1 cellular context compared by ENCODE assay signal in the genomic region with DNA sequence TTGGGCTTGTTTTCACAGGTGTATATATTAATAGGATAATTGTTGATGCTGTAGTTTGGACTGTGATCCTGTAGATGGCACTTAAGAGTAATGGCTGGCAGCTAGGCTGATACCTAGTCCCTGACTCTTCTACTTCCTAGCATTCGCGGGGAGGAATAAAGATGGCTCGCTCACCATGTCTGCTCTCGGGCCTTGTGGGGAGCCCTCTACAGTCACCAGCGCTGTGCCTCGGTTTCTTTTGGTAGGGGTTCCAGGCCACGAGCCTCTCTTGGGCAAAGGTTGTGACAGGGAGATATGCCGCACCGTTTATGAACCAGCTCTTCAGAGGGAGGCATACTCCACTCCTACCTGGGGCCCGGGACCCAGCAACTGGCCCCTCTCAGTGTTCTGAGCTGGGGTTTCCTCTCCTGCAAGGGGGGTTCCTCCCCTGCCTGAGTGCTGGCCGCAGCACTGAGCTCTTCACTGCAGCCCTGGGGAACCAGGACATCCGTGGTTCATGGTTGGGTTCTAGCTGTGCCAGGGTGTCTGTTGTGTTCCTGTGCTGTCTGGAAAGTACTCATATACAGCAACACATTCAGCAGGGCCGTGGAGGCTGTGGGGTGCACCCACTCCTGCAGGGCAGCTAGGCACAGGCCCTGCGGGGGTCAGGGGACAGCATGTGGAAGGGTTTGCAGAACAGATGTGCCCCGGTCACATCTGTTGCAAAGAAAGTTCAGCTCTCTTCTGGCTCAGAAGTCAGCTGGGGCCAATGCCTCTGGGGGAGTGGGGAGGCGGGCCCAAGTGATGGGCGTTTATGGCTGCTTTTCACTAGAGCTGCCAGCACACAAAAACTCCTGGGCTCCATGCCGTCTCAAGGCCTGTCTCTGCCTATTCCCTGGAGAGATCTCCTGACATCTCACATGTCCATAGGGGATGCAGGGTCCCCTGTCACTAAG.
TF ChIP-seq lines count a peak whose summit lies in the region.

No MANE protein-coding gene starts in this region.

TF ChIP-seq in HepG2, 621 proteins besides CTCF, POLR2A, EP300 and RAD21 (continued from another document):
- TF ChIP-seq, protein P1, sequence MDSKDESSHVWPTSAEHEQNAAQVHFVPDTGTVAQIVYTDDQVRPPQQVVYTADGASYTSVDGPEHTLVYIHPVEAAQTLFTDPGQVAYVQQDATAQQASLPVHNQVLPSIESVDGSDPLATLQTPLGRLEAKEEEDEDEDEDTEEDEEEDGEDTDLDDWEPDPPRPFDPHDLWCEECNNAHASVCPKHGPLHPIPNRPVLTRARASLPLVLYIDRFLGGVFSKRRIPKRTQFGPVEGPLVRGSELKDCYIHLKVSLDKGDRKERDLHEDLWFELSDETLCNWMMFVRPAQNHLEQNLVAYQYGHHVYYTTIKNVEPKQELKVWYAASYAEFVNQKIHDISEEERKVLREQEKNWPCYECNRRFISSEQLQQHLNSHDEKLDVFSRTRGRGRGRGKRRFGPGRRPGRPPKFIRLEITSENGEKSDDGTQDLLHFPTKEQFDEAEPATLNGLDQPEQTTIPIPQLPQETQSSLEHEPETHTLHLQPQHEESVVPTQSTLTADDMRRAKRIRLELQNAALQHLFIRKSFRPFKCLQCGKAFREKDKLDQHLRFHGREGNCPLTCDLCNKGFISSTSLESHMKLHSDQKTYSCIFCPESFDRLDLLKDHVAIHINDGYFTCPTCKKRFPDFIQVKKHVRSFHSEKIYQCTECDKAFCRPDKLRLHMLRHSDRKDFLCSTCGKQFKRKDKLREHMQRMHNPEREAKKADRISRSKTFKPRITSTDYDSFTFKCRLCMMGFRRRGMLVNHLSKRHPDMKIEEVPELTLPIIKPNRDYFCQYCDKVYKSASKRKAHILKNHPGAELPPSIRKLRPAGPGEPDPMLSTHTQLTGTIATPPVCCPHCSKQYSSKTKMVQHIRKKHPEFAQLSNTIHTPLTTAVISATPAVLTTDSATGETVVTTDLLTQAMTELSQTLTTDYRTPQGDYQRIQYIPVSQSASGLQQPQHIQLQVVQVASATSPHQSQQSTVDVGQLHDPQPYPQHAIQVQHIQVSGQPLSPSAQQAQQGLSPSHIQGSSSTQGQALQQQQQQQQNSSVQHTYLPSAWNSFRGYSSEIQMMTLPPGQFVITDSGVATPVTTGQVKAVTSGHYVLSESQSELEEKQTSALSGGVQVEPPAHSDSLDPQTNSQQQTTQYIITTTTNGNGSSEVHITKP (CRISPR knock-in tag; IDR thresholded peaks at IDR 0.05; ENCODE audit: low read depth): no peak
- no peak for TF ChIP-seq ZNF816 (CRISPR knock-in tag; IDR thresholded peaks at IDR 0.05; ENCODE audit: borderline replicate concordance)
- no peak for TF ChIP-seq PCBP1 (IDR thresholded peaks at IDR 0.05; ENCODE audit: borderline replicate concordance, low read depth, low read length)
- 0 out of 2 replicates have a peak, but pooled peaks have one; percentile 19 for TF ChIP-seq ZNF598 (CRISPR knock-in tag; IDR thresholded peaks at IDR 0.05; ENCODE audit: borderline replicate concordance)
- TF ChIP-seq YEATS2 (CRISPR knock-in tag; IDR thresholded peaks at IDR 0.05; ENCODE audit: borderline replicate concordance): no peak
- TF ChIP-seq ZFX (CRISPR knock-in tag; IDR thresholded peaks at IDR 0.05; ENCODE audit: low read depth): 0 out of 2 replicates have a peak, but pooled peaks have one; percentile 34
- no peak for TF ChIP-seq GTF2F1 (IDR thresholded peaks at IDR 0.05; ENCODE audit: low read length)
- no peak for TF ChIP-seq SRY (CRISPR knock-in tag; IDR thresholded peaks at IDR 0.05)
- TF ChIP-seq, protein P2, sequence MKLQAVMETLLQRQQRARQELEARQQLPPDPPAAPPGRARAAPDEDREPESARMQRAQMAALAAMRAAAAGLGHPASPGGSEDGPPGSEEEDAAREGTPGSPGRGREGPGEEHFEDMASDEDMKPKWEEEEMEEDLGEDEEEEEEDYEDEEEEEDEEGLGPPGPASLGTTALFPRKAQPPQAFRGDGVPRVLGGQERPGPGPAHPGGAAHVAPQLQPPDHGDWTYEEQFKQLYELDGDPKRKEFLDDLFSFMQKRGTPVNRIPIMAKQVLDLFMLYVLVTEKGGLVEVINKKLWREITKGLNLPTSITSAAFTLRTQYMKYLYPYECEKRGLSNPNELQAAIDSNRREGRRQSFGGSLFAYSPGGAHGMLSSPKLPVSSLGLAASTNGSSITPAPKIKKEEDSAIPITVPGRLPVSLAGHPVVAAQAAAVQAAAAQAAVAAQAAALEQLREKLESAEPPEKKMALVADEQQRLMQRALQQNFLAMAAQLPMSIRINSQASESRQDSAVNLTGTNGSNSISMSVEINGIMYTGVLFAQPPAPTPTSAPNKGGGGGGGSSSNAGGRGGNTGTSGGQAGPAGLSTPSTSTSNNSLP (IDR thresholded peaks at IDR 0.05; ENCODE audit: low read depth, low read length): no peak
- no peak for TF ChIP-seq HNRNPK (IDR thresholded peaks at IDR 0.05; ENCODE audit: low read depth, low read length, poor library complexity, severe bottlenecking)
- TF ChIP-seq, protein P3, sequence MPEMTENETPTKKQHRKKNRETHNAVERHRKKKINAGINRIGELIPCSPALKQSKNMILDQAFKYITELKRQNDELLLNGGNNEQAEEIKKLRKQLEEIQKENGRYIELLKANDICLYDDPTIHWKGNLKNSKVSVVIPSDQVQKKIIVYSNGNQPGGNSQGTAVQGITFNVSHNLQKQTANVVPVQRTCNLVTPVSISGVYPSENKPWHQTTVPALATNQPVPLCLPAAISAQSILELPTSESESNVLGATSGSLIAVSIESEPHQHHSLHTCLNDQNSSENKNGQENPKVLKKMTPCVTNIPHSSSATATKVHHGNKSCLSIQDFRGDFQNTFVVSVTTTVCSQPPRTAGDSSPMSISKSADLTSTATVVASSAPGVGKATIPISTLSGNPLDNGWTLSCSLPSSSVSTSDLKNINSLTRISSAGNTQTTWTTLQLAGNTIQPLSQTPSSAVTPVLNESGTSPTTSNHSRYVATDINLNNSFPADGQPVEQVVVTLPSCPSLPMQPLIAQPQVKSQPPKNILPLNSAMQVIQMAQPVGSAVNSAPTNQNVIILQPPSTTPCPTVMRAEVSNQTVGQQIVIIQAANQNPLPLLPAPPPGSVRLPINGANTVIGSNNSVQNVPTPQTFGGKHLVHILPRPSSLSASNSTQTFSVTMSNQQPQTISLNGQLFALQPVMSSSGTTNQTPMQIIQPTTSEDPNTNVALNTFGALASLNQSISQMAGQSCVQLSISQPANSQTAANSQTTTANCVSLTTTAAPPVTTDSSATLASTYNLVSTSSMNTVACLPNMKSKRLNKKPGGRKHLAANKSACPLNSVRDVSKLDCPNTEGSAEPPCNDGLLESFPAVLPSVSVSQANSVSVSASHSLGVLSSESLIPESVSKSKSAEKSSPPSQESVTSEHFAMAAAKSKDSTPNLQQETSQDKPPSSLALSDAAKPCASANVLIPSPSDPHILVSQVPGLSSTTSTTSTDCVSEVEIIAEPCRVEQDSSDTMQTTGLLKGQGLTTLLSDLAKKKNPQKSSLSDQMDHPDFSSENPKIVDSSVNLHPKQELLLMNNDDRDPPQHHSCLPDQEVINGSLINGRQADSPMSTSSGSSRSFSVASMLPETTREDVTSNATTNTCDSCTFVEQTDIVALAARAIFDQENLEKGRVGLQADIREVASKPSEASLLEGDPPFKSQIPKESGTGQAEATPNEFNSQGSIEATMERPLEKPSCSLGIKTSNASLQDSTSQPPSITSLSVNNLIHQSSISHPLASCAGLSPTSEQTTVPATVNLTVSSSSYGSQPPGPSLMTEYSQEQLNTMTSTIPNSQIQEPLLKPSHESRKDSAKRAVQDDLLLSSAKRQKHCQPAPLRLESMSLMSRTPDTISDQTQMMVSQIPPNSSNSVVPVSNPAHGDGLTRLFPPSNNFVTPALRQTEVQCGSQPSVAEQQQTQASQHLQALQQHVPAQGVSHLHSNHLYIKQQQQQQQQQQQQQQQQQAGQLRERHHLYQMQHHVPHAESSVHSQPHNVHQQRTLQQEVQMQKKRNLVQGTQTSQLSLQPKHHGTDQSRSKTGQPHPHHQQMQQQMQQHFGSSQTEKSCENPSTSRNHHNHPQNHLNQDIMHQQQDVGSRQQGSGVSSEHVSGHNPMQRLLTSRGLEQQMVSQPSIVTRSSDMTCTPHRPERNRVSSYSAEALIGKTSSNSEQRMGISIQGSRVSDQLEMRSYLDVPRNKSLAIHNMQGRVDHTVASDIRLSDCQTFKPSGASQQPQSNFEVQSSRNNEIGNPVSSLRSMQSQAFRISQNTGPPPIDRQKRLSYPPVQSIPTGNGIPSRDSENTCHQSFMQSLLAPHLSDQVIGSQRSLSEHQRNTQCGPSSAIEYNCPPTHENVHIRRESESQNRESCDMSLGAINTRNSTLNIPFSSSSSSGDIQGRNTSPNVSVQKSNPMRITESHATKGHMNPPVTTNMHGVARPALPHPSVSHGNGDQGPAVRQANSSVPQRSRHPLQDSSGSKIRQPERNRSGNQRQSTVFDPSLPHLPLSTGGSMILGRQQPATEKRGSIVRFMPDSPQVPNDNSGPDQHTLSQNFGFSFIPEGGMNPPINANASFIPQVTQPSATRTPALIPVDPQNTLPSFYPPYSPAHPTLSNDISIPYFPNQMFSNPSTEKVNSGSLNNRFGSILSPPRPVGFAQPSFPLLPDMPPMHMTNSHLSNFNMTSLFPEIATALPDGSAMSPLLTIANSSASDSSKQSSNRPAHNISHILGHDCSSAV (CRISPR knock-in tag; IDR thresholded peaks at IDR 0.05; ENCODE audit: borderline replicate concordance): no peak
- TF ChIP-seq, protein P4, sequence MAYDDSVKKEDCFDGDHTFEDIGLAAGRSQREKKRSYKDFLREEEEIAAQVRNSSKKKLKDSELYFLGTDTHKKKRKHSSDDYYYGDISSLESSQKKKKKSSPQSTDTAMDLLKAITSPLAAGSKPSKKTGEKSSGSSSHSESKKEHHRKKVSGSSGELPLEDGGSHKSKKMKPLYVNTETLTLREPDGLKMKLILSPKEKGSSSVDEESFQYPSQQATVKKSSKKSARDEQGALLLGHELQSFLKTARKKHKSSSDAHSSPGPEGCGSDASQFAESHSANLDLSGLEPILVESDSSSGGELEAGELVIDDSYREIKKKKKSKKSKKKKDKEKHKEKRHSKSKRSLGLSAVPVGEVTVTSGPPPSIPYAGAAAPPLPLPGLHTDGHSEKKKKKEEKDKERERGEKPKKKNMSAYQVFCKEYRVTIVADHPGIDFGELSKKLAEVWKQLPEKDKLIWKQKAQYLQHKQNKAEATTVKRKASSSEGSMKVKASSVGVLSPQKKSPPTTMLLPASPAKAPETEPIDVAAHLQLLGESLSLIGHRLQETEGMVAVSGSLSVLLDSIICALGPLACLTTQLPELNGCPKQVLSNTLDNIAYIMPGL (CRISPR knock-in tag; IDR thresholded peaks at IDR 0.05; ENCODE audit: borderline replicate concordance in 1 of 2, low read depth in 1 of 2): 0 out of 4 replicates have a peak, but pooled peaks of 1 of the 2 experiments have one; percentile 45
- TF ChIP-seq ZNF773 (CRISPR knock-in tag; IDR thresholded peaks at IDR 0.05; ENCODE audit: borderline replicate concordance): no peak
- TF ChIP-seq, protein P5, sequence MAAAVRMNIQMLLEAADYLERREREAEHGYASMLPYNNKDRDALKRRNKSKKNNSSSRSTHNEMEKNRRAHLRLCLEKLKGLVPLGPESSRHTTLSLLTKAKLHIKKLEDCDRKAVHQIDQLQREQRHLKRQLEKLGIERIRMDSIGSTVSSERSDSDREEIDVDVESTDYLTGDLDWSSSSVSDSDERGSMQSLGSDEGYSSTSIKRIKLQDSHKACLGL (CRISPR knock-in tag; IDR thresholded peaks at IDR 0.05): no peak
- TF ChIP-seq TCF12 (IDR thresholded peaks at IDR 0.05): no peak
- TF ChIP-seq TCF12 (CRISPR knock-in tag; IDR thresholded peaks at IDR 0.05): no peak
- TF ChIP-seq YY1 (IDR thresholded peaks at IDR 0.05; ENCODE audit: insufficient read depth, insufficient replicate concordance, low read depth, low read length): peak; percentile 46
- no peak for TF ChIP-seq ZNF460 (CRISPR knock-in tag; IDR thresholded peaks at IDR 0.05; ENCODE audit: borderline replicate concordance)
- no peak for TF ChIP-seq ERF (CRISPR knock-in tag; IDR thresholded peaks at IDR 0.05)
- TF ChIP-seq PHF20 (CRISPR knock-in tag; IDR thresholded peaks at IDR 0.05): no peak
- TF ChIP-seq ZNF577 (CRISPR knock-in tag; IDR thresholded peaks at IDR 0.05; ENCODE audit: borderline replicate concordance, low read depth): no peak
- TF ChIP-seq JARID2 (CRISPR knock-in tag; IDR thresholded peaks at IDR 0.05; ENCODE audit: insufficient replicate concordance): no peak
- TF ChIP-seq ZFYVE20 (CRISPR knock-in tag; IDR thresholded peaks at IDR 0.05; ENCODE audit: borderline replicate concordance, low read depth): no peak
- TF ChIP-seq, protein P6, sequence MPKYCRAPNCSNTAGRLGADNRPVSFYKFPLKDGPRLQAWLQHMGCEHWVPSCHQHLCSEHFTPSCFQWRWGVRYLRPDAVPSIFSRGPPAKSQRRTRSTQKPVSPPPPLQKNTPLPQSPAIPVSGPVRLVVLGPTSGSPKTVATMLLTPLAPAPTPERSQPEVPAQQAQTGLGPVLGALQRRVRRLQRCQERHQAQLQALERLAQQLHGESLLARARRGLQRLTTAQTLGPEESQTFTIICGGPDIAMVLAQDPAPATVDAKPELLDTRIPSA (CRISPR knock-in tag; IDR thresholded peaks at IDR 0.05; ENCODE audit: borderline replicate concordance): no peak
- no peak for TF ChIP-seq RAD51 (IDR thresholded peaks at IDR 0.05; ENCODE audit: borderline replicate concordance)
- TF ChIP-seq ZNF225 (CRISPR knock-in tag; IDR thresholded peaks at IDR 0.05): no peak
- TF ChIP-seq ZNF329 (CRISPR knock-in tag; IDR thresholded peaks at IDR 0.05; ENCODE audit: low read depth): no peak
- no peak for TF ChIP-seq ZNF552 (CRISPR knock-in tag; IDR thresholded peaks at IDR 0.05; ENCODE audit: borderline replicate concordance)
